37 cellular contexts compared by ENCODE assay signal in the genomic region with DNA sequence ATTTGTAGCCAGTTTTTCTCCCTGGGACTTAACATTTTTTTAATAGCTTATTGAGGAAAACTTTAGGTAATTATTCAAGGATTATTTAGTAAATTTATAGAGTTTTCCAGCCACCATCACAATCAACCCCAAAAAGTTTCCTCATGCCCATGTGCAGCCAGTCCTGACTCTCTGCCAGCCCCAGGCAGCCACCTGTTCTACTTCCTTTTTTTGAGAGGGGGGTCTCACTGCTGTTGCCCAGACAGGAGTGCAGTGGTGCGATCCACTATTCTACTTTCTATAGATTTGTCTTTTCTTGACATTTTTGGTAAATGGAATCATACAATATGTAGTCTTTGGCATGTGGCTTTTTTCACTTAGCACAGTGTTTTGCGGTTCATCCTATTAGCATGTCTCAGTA.
"Had no signal": no experiment of that assay in that cellular context is flagged by ENCODE, and none has a peak within 500 bp of the region (broad histone marks: within the 10 kb centered on the region; RNA-seq: fewer than 3 reads in every experiment).

No MANE protein-coding gene starts in this region.

- H3K27me3 ChIP-seq: MG63 had no signal

- H3K36me3 ChIP-seq: MG63 had no signal

- H3K4me3 ChIP-seq: MG63 had no signal

- H3K9me3 ChIP-seq: MG63 had no signal

- DNase-seq: Karpas-422, Kasumi-1, KG1, MG63, MM.1S, MV-4-11, NCI-H1048, NCI-H1092, NCI-H1092 treated with DMSO at 0.1 percent for 48 hours, NCI-H1105, NCI-H1105 treated with DMSO at 0.1 percent for 48 hours, NCI-H1417, NCI-H1417 treated with DMSO at 0.1 percent for 48 hours, NCI-H1436, NCI-H1436 treated with DMSO at 0.1 percent for 48 hours, NCI-H146, NCI-H1694, NCI-H1694 treated with DMSO at 0.1 percent for 48 hours, NCI-H187, NCI-H187 treated with DMSO at 0.1 percent for 48 hours, NCI-H1930, NCI-H2029, NCI-H2029 treated with DMSO at 0.1 percent for 48 hours, NCI-H2081, NCI-H2081 treated with DMSO at 0.1 percent for 48 hours, NCI-H2107, NCI-H2171, NCI-H2171 treated with DMSO at 0.1 percent for 48 hours, NCI-H2227 treated with DMSO at 0.1 percent for 48 hours, NCI-H226, NCI-H345, NCI-H446, NCI-H446 treated with DMSO at 0.1 percent for 48 hours, NCI-H510A, NCI-H510A treated with DMSO at 0.1 percent for 48 hours, NCI-H524 had no signal

- H3K4me2 ChIP-seq: KMS-11 had no signal

- H3K27ac ChIP-seq: KMS-11 had no signal
